1 cellular context compared by ENCODE assay signal in the genomic region with DNA sequence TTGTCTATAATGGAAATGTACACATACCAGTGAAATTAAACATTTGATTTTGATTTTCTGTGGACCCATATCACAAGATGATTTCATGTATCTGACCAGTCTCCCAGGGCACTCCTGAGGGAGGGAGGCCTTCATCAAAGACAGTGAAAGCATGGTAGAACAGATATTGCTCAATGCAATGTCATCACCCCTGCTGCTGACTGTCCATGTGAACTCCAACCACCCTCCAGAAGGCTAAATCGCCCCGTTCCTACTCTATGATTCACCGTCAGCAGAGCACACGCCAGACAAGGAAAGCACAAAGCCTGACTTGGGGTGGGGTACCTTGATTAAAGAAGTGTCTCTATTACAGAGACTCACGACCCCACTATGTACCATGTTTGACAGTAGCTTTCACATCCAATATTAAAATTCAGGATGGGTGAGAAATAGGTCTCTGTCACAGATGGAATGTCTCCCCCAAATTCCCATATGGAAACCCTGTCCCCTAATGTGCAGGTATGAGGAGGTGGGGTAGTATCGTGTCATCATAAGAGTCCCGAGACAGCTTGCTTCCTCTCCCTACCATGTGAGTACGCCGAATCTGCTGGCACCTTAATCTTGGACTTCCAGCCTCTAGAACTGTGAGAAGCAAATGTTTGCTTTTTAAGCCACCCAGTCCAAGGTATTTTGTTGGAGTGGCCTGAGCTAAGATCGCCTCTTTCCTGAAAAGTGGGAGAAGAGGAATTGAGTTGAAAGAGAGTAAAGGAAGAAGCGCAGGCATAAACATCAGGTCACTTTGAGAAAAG.
TF ChIP-seq lines count a peak whose summit lies in the region.

No MANE protein-coding gene starts in this region.

TF ChIP-seq in SK-N-SH, 30 proteins besides CTCF, POLR2A, EP300 and RAD21 (continued from another document):
- no peak for TF ChIP-seq USF1 (IDR thresholded peaks at IDR 0.05; ENCODE audit: borderline replicate concordance, low read depth)
- TF ChIP-seq, protein P1, sequence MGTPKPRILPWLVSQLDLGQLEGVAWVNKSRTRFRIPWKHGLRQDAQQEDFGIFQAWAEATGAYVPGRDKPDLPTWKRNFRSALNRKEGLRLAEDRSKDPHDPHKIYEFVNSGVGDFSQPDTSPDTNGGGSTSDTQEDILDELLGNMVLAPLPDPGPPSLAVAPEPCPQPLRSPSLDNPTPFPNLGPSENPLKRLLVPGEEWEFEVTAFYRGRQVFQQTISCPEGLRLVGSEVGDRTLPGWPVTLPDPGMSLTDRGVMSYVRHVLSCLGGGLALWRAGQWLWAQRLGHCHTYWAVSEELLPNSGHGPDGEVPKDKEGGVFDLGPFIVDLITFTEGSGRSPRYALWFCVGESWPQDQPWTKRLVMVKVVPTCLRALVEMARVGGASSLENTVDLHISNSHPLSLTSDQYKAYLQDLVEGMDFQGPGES (IDR thresholded peaks at IDR 0.05; ENCODE audit: low read depth, low read length) = no peak
